Comparison of ENCODE assay signal across 21 cellular contexts in genomic region chr1:216447898-216448568, GRCh38. TPM values are rescaled to one million over a fixed set of nuclear protein-coding genes. Genes with fewer than 3 reads are reported as not detected.
DNase-seq lines count a peak whose midpoint lies in the region; ATAC-seq and TF ChIP-seq lines count a peak whose summit lies in the region.
"Had no signal": no experiment of that assay in that cellular context is flagged by ENCODE, and none has a peak within 500 bp of the region (broad histone marks: within the 10 kb centered on the region; RNA-seq: fewer than 3 reads in every experiment).

No MANE protein-coding gene starts in this region.

- no peaks in the 10 kb centered on the region for H3K9me3 ChIP-seq in mesenchymal stem cell (ENCODE audit: control insufficient read depth, low read length)
- H3K9me3 ChIP-seq: sigmoid colon, tibial artery had no signal

- H3K23ac ChIP-seq in mesenchymal stem cell (ENCODE audit: low read length in 2 of 2) = no peak overlapping the region

- no peak overlapping the region for H2AFZ ChIP-seq in mesenchymal stem cell (ENCODE audit: low read depth, low read length)

- H3K14ac ChIP-seq in mesenchymal stem cell (ENCODE audit: low read length in 2 of 2) = no peak overlapping the region

- H3K79me1 ChIP-seq in mesenchymal stem cell (replicated peaks; ENCODE audit: low read length, poor library complexity, severe bottlenecking) = no peaks in the 10 kb centered on the region

- H3K27me3 ChIP-seq in mesenchymal stem cell (ENCODE audit: control insufficient read depth in 1 of 2, insufficient read depth in 1 of 2, low read length in 2 of 2) = no peaks in the 10 kb centered on the region
- H3K27me3 ChIP-seq: sigmoid colon, tibial artery had no signal

- no peak overlapping the region for H2BK15ac ChIP-seq in mesenchymal stem cell (ENCODE audit: low read depth, poor library complexity, severe bottlenecking)

- DNase-seq in EL (peak; percentile 41), NCI-H2081 (lab: John Stamatoyannopoulos, UW) (peak; percentile 32 to 69), mesenchymal stem cell (no peak), GDM1 (lab: John Stamatoyannopoulos, UW) (no peak)
- DNase-seq in activated CD4-positive, alpha-beta T cell treated with anti-CD3 and anti-CD28 coated beads for 48 hours = no peak
- DNase-seq: activated CD8-positive, alpha-beta T cell treated with anti-CD3 and anti-CD28 coated beads, Interleukin-2, amount 10 ng/mL, durations not matched to agents 7 days and 5 days; activated naive CD4-positive, alpha-beta T cell treated with anti-CD3 and anti-CD28 coated beads, Interleukin-2, amount 50 U/mL, for 16 hours; activated T-cell treated with anti-CD3 and anti-CD28 coated beads, Interleukin-2, amount 50 U/mL, for 24 hours; cortex of kidney; GF-D8; H9; NCI-H524; SHP77; sigmoid colon; stimulated activated CD4-positive, alpha-beta T cell treated with anti-CD3 and anti-CD28 coated beads, Interleukin-1b, Interleukin-23, amount 100 ng/mL, for 48 hours; stimulated activated naive CD4-positive, alpha-beta T cell; T-helper 17 cell; tibial artery had no signal

- peak overlapping the region; percentile 70 for H2BK5ac ChIP-seq in mesenchymal stem cell (ENCODE audit: low read depth, low read length, poor library complexity, severe bottlenecking)

- no peaks in the 10 kb centered on the region for H3K36me3 ChIP-seq in mesenchymal stem cell (ENCODE audit: control insufficient read depth in 1 of 2, insufficient read depth in 2 of 2, low read depth in 1 of 2, low read length in 2 of 2)
- H3K36me3 ChIP-seq: sigmoid colon, tibial artery had no signal

- ATAC-seq in SK-N-SH treated with all-trans-retinoic acid at 6 μM for 48 hours (peak; percentile 76), GM21576 (IDR thresholded peaks at IDR 0.05; ENCODE audit: unreplicated experiment) (no peak)
- ATAC-seq: activated CD8-positive, alpha-beta T cell treated with anti-CD3 and anti-CD28 coated beads, Interleukin-2, amount 10 ng/mL, durations not matched to agents 7 days and 5 days; natural killer cell treated with Interleukin-12 subunit alpha and Interleukin-12 subunit beta and Interleukin-15 and Interleukin-18, amount 100 ng/mL, for 72 hours; T-helper 17 cell had no signal

- H3K9ac ChIP-seq in mesenchymal stem cell (ENCODE audit: low read length) = no peak overlapping the region

- H3K4me3 ChIP-seq in mesenchymal stem cell (ENCODE audit: insufficient read depth in 1 of 2, low read depth in 1 of 2, low read length in 2 of 2) = no peak overlapping the region
- H3K4me3 ChIP-seq: sigmoid colon, tibial artery had no signal

- H4K8ac ChIP-seq in mesenchymal stem cell (ENCODE audit: low read length) = no peak overlapping the region

- no peaks in the 10 kb centered on the region for H3K4me1 ChIP-seq in mesenchymal stem cell (ENCODE audit: control insufficient read depth, insufficient read depth, low read depth, low read length)
- H3K4me1 ChIP-seq: sigmoid colon, tibial artery had no signal

- no peak overlapping the region for H4K91ac ChIP-seq in mesenchymal stem cell (ENCODE audit: low read length)

- H3K4ac ChIP-seq in mesenchymal stem cell (ENCODE audit: low read depth in 1 of 2, low read length in 2 of 2) = no peak overlapping the region

- H3K18ac ChIP-seq in mesenchymal stem cell (ENCODE audit: low read depth in 1 of 2, low read length in 2 of 2) = no peak overlapping the region

- H3K27ac ChIP-seq in mesenchymal stem cell (ENCODE audit: low read length, poor library complexity, severe bottlenecking) = no peak overlapping the region
- H3K27ac ChIP-seq: sigmoid colon, tibial artery had no signal

- H2AK5ac ChIP-seq in mesenchymal stem cell (ENCODE audit: low read length, severe bottlenecking) = no peak overlapping the region

- H2BK12ac ChIP-seq in mesenchymal stem cell (ENCODE audit: low read length in 2 of 2) = no peak overlapping the region

- H3K4me2 ChIP-seq in mesenchymal stem cell (ENCODE audit: low read length, poor library complexity, severe bottlenecking) = no peak overlapping the region

- H2BK120ac ChIP-seq in mesenchymal stem cell (ENCODE audit: low read depth, low read length) = no peak overlapping the region

TF ChIP-seq in SK-N-SH treated with all-trans-retinoic acid at 6 μM for 48 hours, 23 proteins besides CTCF, POLR2A, EP300 and RAD21:
- TF ChIP-seq ZNF70 (CRISPR knock-in tag; IDR thresholded peaks at IDR 0.05) = peak; percentile 86
- no peak for TF ChIP-seq ZC3H10 (CRISPR knock-in tag; IDR thresholded peaks at IDR 0.05)
- TF ChIP-seq ISL1 (CRISPR knock-in tag; IDR thresholded peaks at IDR 0.05) = no peak; the same call in 1 of the 2 replicates
- peak; percentile 77; the same call in 1 of the 2 replicates for TF ChIP-seq TSHZ2 (CRISPR knock-in tag; IDR thresholded peaks at IDR 0.05)
- TF ChIP-seq BACH2 (CRISPR knock-in tag; IDR thresholded peaks at IDR 0.05; ENCODE audit: borderline replicate concordance) = no peak
- no peak for TF ChIP-seq GLIS3 (CRISPR knock-in tag; IDR thresholded peaks at IDR 0.05)
- TF ChIP-seq ZFP30 (CRISPR knock-in tag; IDR thresholded peaks at IDR 0.05) = no peak
- no peak for TF ChIP-seq ZNF8 (CRISPR knock-in tag; IDR thresholded peaks at IDR 0.05)
- TF ChIP-seq ESRRG (CRISPR knock-in tag; IDR thresholded peaks at IDR 0.05) = no peak
- no peak for TF ChIP-seq CSDC2 (CRISPR knock-in tag; IDR thresholded peaks at IDR 0.05)
- no peak; the same call in 1 of the 2 replicates for TF ChIP-seq TCF4 (CRISPR knock-in tag; IDR thresholded peaks at IDR 0.05; ENCODE audit: borderline replicate concordance)
- TF ChIP-seq SNAI2 (CRISPR knock-in tag; IDR thresholded peaks at IDR 0.05) = no peak
- TF ChIP-seq ZNF565 (CRISPR knock-in tag; conservative IDR thresholded peaks at IDR 0.05; ENCODE audit: low read depth) = no peak
- TF ChIP-seq, protein P1, sequence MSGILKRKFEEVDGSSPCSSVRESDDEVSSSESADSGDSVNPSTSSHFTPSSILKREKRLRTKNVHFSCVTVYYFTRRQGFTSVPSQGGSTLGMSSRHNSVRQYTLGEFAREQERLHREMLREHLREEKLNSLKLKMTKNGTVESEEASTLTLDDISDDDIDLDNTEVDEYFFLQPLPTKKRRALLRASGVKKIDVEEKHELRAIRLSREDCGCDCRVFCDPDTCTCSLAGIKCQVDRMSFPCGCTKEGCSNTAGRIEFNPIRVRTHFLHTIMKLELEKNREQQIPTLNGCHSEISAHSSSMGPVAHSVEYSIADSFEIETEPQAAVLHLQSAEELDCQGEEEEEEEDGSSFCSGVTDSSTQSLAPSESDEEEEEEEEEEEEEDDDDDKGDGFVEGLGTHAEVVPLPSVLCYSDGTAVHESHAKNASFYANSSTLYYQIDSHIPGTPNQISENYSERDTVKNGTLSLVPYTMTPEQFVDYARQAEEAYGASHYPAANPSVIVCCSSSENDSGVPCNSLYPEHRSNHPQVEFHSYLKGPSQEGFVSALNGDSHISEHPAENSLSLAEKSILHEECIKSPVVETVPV (CRISPR knock-in tag; IDR thresholded peaks at IDR 0.05) = no peak
- TF ChIP-seq PPARA (CRISPR knock-in tag; IDR thresholded peaks at IDR 0.05; ENCODE audit: borderline replicate concordance) = no peak
- no peak for TF ChIP-seq RARB (CRISPR knock-in tag; IDR thresholded peaks at IDR 0.05)

RNA-seq across cellular contexts. Expression of gene USH2A, which starts 24.8 kb away (rescaled TPM):
- not detected for polyA plus RNA-seq in mesenchymal stem cell (2013, experiment 1 of 2)
- polyA plus RNA-seq in mesenchymal stem cell (2013, experiment 2 of 2) = under 0.01 TPM

Comparison
In these comparisons a context has a peak if more than half of its experiments do, and no peak if none do; other contexts are left out.
1. DNase-seq: peak in EL (single experiment) and NCI-H2081 (2 of 2); none in mesenchymal stem cell (single experiment), activated CD4-positive, alpha-beta T cell treated with anti-CD3 and anti-CD28 coated beads for 48 hours (single experiment) and GDM1 (single experiment).